In genomic region chr22:36384766-36385400, GRCh38 we compare ENCODE assay signal across 8 cellular contexts. TPM values are rescaled to one million over a fixed set of nuclear protein-coding genes. Genes with fewer than 3 reads are reported as not detected.
A peak's percentile ranks its signal among the peaks of the same experiment; 100 is the strongest.
DNase-seq lines count a peak whose midpoint lies in the region; ATAC-seq and TF ChIP-seq lines count a peak whose summit lies in the region.

No MANE protein-coding gene starts in this region.

- DNase-seq in GM06990 (ENCODE audit: extremely low read depth, insufficient read length) = no peak
- DNase-seq in NB4 (ENCODE audit: low read depth) = peak; percentile 51
- DNase-seq in adipocyte (ENCODE audit: low read depth) = peak; percentile 58
- DNase-seq in iPS-NIHi11 (ENCODE audit: low spot score) = peak; percentile 68
- peak; percentile 45 to 93 (median 74) for DNase-seq in stimulated activated naive CD4-positive, alpha-beta T cell (lab: John Stamatoyannopoulos, UW)
- no peak for DNase-seq in mucosa of gallbladder (ENCODE audit: low spot score)

- H3K9me3 ChIP-seq in adipocyte (ENCODE audit: control insufficient read depth, low read length) = no peaks in the 10 kb centered on the region

- H3K4me3 ChIP-seq in GM06990 (replicated peaks; ENCODE audit: low read depth, low read length) = peak overlapping the region; percentile 97
- H3K4me3 ChIP-seq in NB4 (ENCODE audit: low read depth, low read length) = peak overlapping the region; percentile 91
- H3K4me3 ChIP-seq in adipocyte (ENCODE audit: low read length) = peak overlapping the region; percentile 92

- H3K36me3 ChIP-seq in GM06990 (ENCODE audit: control insufficient read depth, insufficient read depth, low read length) = peaks cover 9% of the 10 kb centered on the region
- peaks cover 4% of the 10 kb centered on the region for H3K36me3 ChIP-seq in adipocyte (ENCODE audit: control insufficient read depth, insufficient read depth, low read length, severe bottlenecking)

- TF ChIP-seq CTCF in GM06990 (IDR thresholded peaks at IDR 0.05; ENCODE audit: insufficient read depth, low read length, poor library complexity, severe bottlenecking) (no peak), NB4 (IDR thresholded peaks at IDR 0.05; ENCODE audit: low read depth, low read length) (no peak)

- peak overlapping the region; percentile 96 for H3K9ac ChIP-seq in adipocyte (ENCODE audit: low read length)

- TF ChIP-seq POLR2A in NB4 (IDR thresholded peaks at IDR 0.05; ENCODE audit: extremely low read depth, insufficient read length) = no peak

- H3K27me3 ChIP-seq in GM06990 (replicated peaks; ENCODE audit: control insufficient read depth, insufficient read depth, low read length) = no peaks in the 10 kb centered on the region
- H3K27me3 ChIP-seq in adipocyte (replicated peaks; ENCODE audit: control insufficient read depth, insufficient read depth, low read length) = no peaks in the 10 kb centered on the region

- ATAC-seq in GM18867 (IDR thresholded peaks at IDR 0.05; ENCODE audit: unreplicated experiment) (no peak), HG02798 (IDR thresholded peaks at IDR 0.05; ENCODE audit: poor library complexity, unreplicated experiment) (no peak)

- H3K4me1 ChIP-seq in adipocyte (ENCODE audit: control insufficient read depth, insufficient read depth, low read length) = peaks cover 26% of the 10 kb centered on the region

RNA-seq across cellular contexts. Expression of gene MYH9, which starts 2.9 kb away (rescaled TPM):
- 544 TPM for total RNA-seq in mucosa of gallbladder

Comparison
In these comparisons a context has a peak if more than half of its experiments do, and no peak if none do; other contexts are left out.
1. DNase-seq: peak in NB4 (single experiment), adipocyte (single experiment), iPS-NIHi11 (single experiment) and stimulated activated naive CD4-positive, alpha-beta T cell (6 of 6); none in GM06990 (single experiment) and mucosa of gallbladder (single experiment).
2. Peak in every context shown above with its lines, with median percentiles within 50 percentile points of each other: H3K4me3 ChIP-seq.